ENCODE assay signal across 21 cellular contexts in the genomic region with DNA sequence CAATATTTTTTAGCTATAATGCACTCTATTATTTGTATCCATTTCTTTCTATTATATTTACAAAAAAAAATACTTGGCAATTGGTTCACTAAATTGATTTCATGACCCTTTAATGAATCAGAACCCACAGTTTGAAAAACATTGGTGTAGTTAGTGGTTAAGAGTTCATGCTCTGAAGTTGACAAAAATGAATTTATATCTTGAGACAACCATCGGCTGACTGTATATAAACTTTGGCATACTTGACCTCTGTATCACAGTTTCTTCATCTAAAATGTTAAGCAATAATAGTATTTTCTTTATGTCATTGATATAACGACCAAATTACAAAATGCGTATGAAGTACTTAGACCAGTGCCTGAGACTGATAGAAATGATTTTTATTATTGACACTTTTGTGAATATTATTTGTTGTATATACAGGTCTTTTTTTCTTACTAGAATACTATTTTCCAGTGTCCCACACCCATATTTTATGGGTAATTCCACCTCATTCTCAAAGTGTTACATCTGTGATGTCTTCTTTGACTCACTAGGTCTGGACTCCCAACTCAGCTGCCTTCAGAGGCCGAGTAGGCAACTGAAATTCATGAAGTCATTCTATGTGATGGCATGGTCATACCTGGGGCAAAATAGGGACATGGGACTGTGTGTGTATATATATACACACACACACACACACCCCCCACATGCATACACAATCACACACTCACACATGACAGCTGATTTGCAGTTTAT.
DNase-seq lines count a peak whose midpoint lies in the region; ATAC-seq and TF ChIP-seq lines count a peak whose summit lies in the region.
"Had no signal": no experiment of that assay in that cellular context is flagged by ENCODE, and none has a peak within 500 bp of the region (broad histone marks: within the 10 kb centered on the region; RNA-seq: fewer than 3 reads in every experiment).

No MANE protein-coding gene starts in this region.

- H3K4me3 ChIP-seq in AG04450 (ENCODE audit: low read depth, low read length) (no peak overlapping the region), GM23248 (no peak overlapping the region), brain microvascular endothelial cell (ENCODE audit: low read depth, low read length) (no peak overlapping the region), heart right ventricle (no peak overlapping the region)
- H3K4me3 ChIP-seq: MG63, SJCRH30 had no signal

- in situ Hi-C loops in GM23248 (cut with MboI) (no loop called here), brain microvascular endothelial cell (cut with HindIII; ENCODE audit: low pct_ligation_motif_present, low sequenced_read_pairs) (no loop called here), GM13977 (cut with MboI; ENCODE audit: low pct_unique_long_range_greater_than_20kb, low sequenced_read_pairs, unreplicated experiment) (no loop called here)

- DNase-seq in AG04450 (ENCODE audit: low read depth, low spot score) (peak; percentile 24), GM23248 (peak; percentile 36), brain microvascular endothelial cell (peak; percentile 19), iris pigment epithelial cell (ENCODE audit: low read depth) (peak; percentile 77), GM13977 (ENCODE audit: low spot score) (no peak), heart right ventricle (no peak)
- DNase-seq: 8988T, DND-41, H7, MG63, NCI-H1092, NCI-H146, NCI-H2081, NCI-H510A treated with DMSO at 0.1 percent for 48 hours, NCI-H82, PC-3, SJCRH30 had no signal

- H3K4me1 ChIP-seq in GM23248 (ENCODE audit: insufficient read depth) (peaks cover 25% of the 10 kb centered on the region), heart right ventricle (no peaks in the 10 kb centered on the region)

- no peaks in the 10 kb centered on the region; the same call in 1 of the 2 replicates for H3K9me2 ChIP-seq in GM23248 (ENCODE audit: insufficient read depth)

- no peak overlapping the region for H3K4me2 ChIP-seq in GM23248 (ENCODE audit: unreplicated experiment)

- no peaks in the 10 kb centered on the region for H3K27me3 ChIP-seq in AG04450 (ENCODE audit: control insufficient read depth, insufficient read depth, low read length)
- no peaks in the 10 kb centered on the region for H3K27me3 ChIP-seq in GM23248 (replicated peaks; ENCODE audit: insufficient read depth)
- H3K27me3 ChIP-seq in brain microvascular endothelial cell (replicated peaks): no peaks in the 10 kb centered on the region
- H3K27me3 ChIP-seq in heart right ventricle: no peaks in the 10 kb centered on the region
- H3K27me3 ChIP-seq: MG63, SJCRH30 had no signal

- 54 to 64% methylated on average over 4 of the region's 4 CpGs for WGBS in GM23248 (ENCODE audit: low coverage in 1 of 2, low lambda C conversion rate in 2 of 2, missing lambda C conversion rate in 2 of 2), 2 experiments
- 92 to 95% methylated on average over 4 of the region's 4 CpGs for WGBS in heart right ventricle, 2 donors

- TF ChIP-seq CTCF in AG04450 (IDR thresholded peaks at IDR 0.05; ENCODE audit: low read depth, low read length) (no peak), brain microvascular endothelial cell (IDR thresholded peaks at IDR 0.05; ENCODE audit: low read depth, low read length, missing control alignments) (no peak), GM13977 (IDR thresholded peaks at IDR 0.05; ENCODE audit: extremely low read depth, insufficient read depth, missing control alignments) (no peak), heart right ventricle (IDR thresholded peaks at IDR 0.05) (no peak)

- CTCF ChIA-PET in AG04450 (lab: Charles Lee): no interaction called here

- no peak overlapping the region for H3K9ac ChIP-seq in GM23248

- POLR2A ChIA-PET in AG04450 (lab: Yijun Ruan, JAX): interaction anchor here (0.7 kb wide), 1 partner anchor 410 kb away, joined by 3 read pairs; no protein-coding TSS in a partner anchor

- no peaks in the 10 kb centered on the region for H3K9me3 ChIP-seq in AG04450 (ENCODE audit: control insufficient read depth, insufficient read depth, low read length)
- H3K9me3 ChIP-seq in GM23248 (ENCODE audit: low read depth): no peaks in the 10 kb centered on the region
- H3K9me3 ChIP-seq in heart right ventricle: no peaks in the 10 kb centered on the region
- H3K9me3 ChIP-seq: MG63, SJCRH30 had no signal

- no peaks in the 10 kb centered on the region for H4K20me1 ChIP-seq in GM23248 (ENCODE audit: insufficient read depth)

- H3K27ac ChIP-seq in AG04450 (ENCODE audit: low read depth, low read length) (no peak overlapping the region), GM23248 (no peak overlapping the region), brain microvascular endothelial cell (no peak overlapping the region), heart right ventricle (no peak overlapping the region)
- H3K27ac ChIP-seq: C4-2B, RWPE1, SJCRH30 had no signal

- intact Hi-C loops in heart right ventricle (cut with DNase I): no loop called here

- H3K36me3 ChIP-seq in GM23248 (ENCODE audit: low read depth) (no peaks in the 10 kb centered on the region), brain microvascular endothelial cell (replicated peaks) (no peaks in the 10 kb centered on the region), heart right ventricle (no peaks in the 10 kb centered on the region)
- H3K36me3 ChIP-seq: MG63, SJCRH30 had no signal

- ATAC-seq in HG02678 (IDR thresholded peaks at IDR 0.05; ENCODE audit: unreplicated experiment) (no peak), heart right ventricle (no peak), HG03108 (IDR thresholded peaks at IDR 0.05; ENCODE audit: unreplicated experiment) (no peak)
- ATAC-seq: PC-3 had no signal

- peaks cover 17% of the 10 kb centered on the region for H3F3A ChIP-seq in GM23248 (ENCODE audit: insufficient read depth)

- H3K79me2 ChIP-seq in GM23248 (ENCODE audit: insufficient read depth): no peaks in the 10 kb centered on the region

- H2AFZ ChIP-seq in GM23248: no peak overlapping the region

Comparison
In these comparisons a context has a peak if more than half of its experiments do, and no peak if none do; other contexts are left out.
1. DNase-seq: peak in AG04450 (single experiment), GM23248 (single experiment), brain microvascular endothelial cell (single experiment) and iris pigment epithelial cell (single experiment); none in GM13977 (single experiment) and heart right ventricle (0 of 2).